Comparison of ENCODE assay signal across 8 cellular contexts in the genomic region with DNA sequence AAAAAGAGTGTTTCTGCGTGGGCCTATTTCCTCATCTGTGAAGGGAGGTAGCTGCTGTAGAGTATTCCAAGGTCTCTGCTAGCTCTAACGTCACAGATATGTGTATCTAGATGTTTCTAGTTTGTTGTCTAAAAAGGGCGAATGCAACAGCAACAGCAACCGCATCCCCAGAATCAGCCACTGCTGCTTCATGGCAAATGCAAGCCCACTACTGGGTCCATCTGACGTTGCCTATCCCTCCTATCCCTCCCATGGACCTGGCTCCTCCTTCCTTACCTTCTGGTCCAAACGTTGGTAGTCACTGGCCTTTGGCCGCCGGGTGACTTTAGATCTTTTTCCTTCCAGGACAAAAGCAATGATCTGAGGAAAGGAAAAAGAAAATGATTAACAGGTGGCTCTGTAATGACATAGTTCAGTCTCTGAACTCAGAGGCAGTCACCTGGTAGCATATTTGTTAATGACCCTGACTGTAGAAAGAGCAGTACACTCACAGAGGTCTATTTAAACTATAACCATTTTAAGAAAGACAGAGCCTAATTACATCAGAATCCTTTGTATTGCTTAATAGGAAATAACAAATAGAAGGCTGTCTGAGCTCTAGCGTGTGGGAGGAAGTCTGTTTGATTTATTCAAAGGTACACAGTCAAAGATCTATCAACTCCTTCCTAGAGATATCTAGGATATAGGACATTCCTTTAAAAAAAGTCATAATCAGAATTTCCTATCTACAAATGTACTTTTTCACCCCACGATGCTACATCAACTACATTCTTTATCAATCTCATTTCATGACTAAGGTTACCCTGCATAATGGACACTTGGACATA. TPM values are rescaled to one million over a fixed set of nuclear protein-coding genes. Genes with fewer than 3 reads are reported as not detected.
DNase-seq lines count a peak whose midpoint lies in the region; ATAC-seq and TF ChIP-seq lines count a peak whose summit lies in the region.

No MANE protein-coding gene starts in this region.

- ATAC-seq in HG02623 (IDR thresholded peaks at IDR 0.05; ENCODE audit: unreplicated experiment) (no peak), HG03045 (IDR thresholded peaks at IDR 0.05; ENCODE audit: unreplicated experiment) (no peak), HG02938 (IDR thresholded peaks at IDR 0.05; ENCODE audit: unreplicated experiment) (no peak)

- TF ChIP-seq POLR2A in esophagus squamous epithelium (IDR thresholded peaks at IDR 0.05) (no peak), sigmoid colon (IDR thresholded peaks at IDR 0.05) (no peak)

- H3K27ac ChIP-seq in esophagus squamous epithelium (peak overlapping the region in 1 of 4 donors; percentile 98), sigmoid colon (no peak overlapping the region)

- no peak for TF ChIP-seq EP300 in sigmoid colon (IDR thresholded peaks at IDR 0.05)

- DNase-seq in GM12865 (ENCODE audit: low read depth) (no peak), RKO (ENCODE audit: low spot score) (peak; percentile 11), esophagus squamous epithelium (lab: John Stamatoyannopoulos, UW) (no peak), sigmoid colon (peak; percentile 53), GM10266 (ENCODE audit: extremely low spot score) (no peak)

- H3K4me1 ChIP-seq in esophagus squamous epithelium (peaks cover 11 to 85% (median 28%) of the 10 kb centered on the region in 3 donors), sigmoid colon (peaks cover 0 to 65% (median 49%) of the 10 kb centered on the region in 4 donors)

- H3K9me3 ChIP-seq in esophagus squamous epithelium (no peaks in the 10 kb centered on the region), sigmoid colon (no peaks in the 10 kb centered on the region)

- H3K4me3 ChIP-seq in GM12865 (ENCODE audit: low read depth, low read length) (peak overlapping the region; percentile 60), esophagus squamous epithelium (peak overlapping the region in 3 of 4 donors; percentile 71 to 95 (median 93)), sigmoid colon (peak overlapping the region in 3 of 4 donors; percentile 70 to 86 (median 70))

- intact Hi-C loops in esophagus squamous epithelium (cut with DNase I), result no loop called here
- intact Hi-C loops in sigmoid colon (cut with DNase I), result no loop called here

- no peak for TF ChIP-seq CTCF in GM12865 (IDR thresholded peaks at IDR 0.05; ENCODE audit: insufficient read depth, low read depth, low read length, missing control alignments)
- no peak for TF ChIP-seq CTCF in esophagus squamous epithelium (IDR thresholded peaks at IDR 0.05)
- no peak for TF ChIP-seq CTCF in sigmoid colon (IDR thresholded peaks at IDR 0.05)
- TF ChIP-seq CTCF in GM10266 (IDR thresholded peaks at IDR 0.05; ENCODE audit: control insufficient read depth, insufficient read depth, low read depth, missing control alignments), result no peak

- H3K27me3 ChIP-seq in esophagus squamous epithelium (no peaks in the 10 kb centered on the region), sigmoid colon (no peaks in the 10 kb centered on the region)

- WGBS in esophagus squamous epithelium, 2 donors, result 39 to 43% methylated on average over 7 to 10 of the region's 10 CpGs
- WGBS in sigmoid colon, 2 donors, result 13 to 38% methylated on average over 10 of the region's 10 CpGs

- H3K36me3 ChIP-seq in esophagus squamous epithelium (peaks cover 16 to 52% (median 21%) of the 10 kb centered on the region in 3 donors), sigmoid colon (peaks cover 9 to 59% (median 31%) of the 10 kb centered on the region in 4 donors)

RNA-seq across cellular contexts. Expression of a gene that starts 2.9 kb away (rescaled TPM):
- total RNA-seq in esophagus squamous epithelium (10 to 100 TPM; 40.6 to 77.2 (median 49.0) TPM), sigmoid colon (10 to 100 TPM; 78.9 to 95.0 (median 80.8) TPM)
- 10 to 100 TPM; 12.6 to 85.8 (median 20.8) TPM for polyA plus RNA-seq in sigmoid colon

RNA-seq across cellular contexts. Expression of a gene that starts 29.5 kb away (rescaled TPM):
- total RNA-seq in esophagus squamous epithelium, result 10 to 100 TPM; 55.8 to 73.3 (median 66.9) TPM
- 10 to 100 TPM; 26.5 to 54.6 (median 42.1) TPM for total RNA-seq in sigmoid colon
- polyA plus RNA-seq in sigmoid colon, result 100 to 1,000 TPM in 1 of 3 donors, 10 to 100 TPM in 2; 33.6 to 112 (median 36.5) TPM

RNA-seq across cellular contexts. Expression of a gene that starts 29.7 kb away (rescaled TPM):
- total RNA-seq in esophagus squamous epithelium (10 to 100 TPM in 3 of 4 donors, 1 to 10 TPM in 1; 8.2 to 16.6 (median 13.7) TPM), sigmoid colon (10 to 100 TPM; 16.7 to 26.3 (median 22.9) TPM)
- polyA plus RNA-seq in sigmoid colon, result 10 to 100 TPM; 11.6 to 22.7 (median 12.0) TPM

Comparison
In these comparisons a context has a peak if more than half of its experiments do, and no peak if none do; other contexts are left out.
1. DNase-seq: peak in RKO (single experiment) and sigmoid colon (single experiment); none in GM12865 (single experiment), esophagus squamous epithelium (single experiment) and GM10266 (single experiment).
2. Peak in every context shown above with its lines, with median percentiles within 50 percentile points of each other: H3K4me3 ChIP-seq.